13 cellular contexts compared by ENCODE assay signal in the genomic region with DNA sequence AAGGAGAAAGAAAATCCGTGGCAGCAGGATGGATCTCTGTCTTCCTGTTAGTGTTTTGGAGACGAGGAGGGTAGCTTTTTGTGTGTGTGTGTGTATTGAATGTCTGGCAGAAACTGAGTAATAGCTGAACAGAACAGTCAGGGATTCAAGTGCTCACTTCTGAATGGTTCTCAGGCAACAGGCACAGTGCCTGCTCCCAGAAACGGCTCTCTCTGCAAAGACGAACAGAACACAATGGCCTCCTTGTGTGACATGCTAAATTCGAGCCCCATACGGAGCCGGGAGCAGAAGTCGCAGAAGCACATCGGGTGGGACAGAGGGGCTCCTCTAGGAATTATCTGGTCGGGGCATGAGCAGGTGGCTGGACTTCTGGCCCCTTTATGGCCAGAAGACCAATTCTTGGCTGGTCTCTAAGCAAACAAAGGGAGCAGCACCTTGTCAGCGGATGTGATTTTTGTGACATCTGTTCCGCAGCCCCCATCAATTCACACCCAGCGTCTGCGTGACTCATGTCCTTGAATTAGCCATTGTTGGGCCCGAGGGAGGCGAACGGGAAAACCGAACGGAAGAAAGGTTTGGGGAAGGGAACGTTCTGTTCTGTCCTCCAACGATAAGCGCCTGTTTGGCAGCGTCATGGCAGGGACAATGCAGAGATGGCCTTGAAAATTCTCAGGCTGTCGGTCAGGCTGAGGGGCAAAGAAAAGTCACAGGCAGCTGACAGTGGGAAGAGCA. TPM values are rescaled to one million over a fixed set of nuclear protein-coding genes. Genes with fewer than 3 reads are reported as not detected.
DNase-seq lines count a peak whose midpoint lies in the region; ATAC-seq and TF ChIP-seq lines count a peak whose summit lies in the region.
"Had no signal": no experiment of that assay in that cellular context is flagged by ENCODE, and none has a peak within 500 bp of the region (broad histone marks: within the 10 kb centered on the region; RNA-seq: fewer than 3 reads in every experiment).

No MANE protein-coding gene starts in this region.

- intact Hi-C loops in testis (cut with DNase I; ENCODE audit: low total_unique reads), result no loop called here

- TF ChIP-seq POLR2A in testis (IDR thresholded peaks at IDR 0.05), result no peak

- H3K4me3 ChIP-seq in cardiac fibroblast (replicated peaks in 1 of 2; ENCODE audit: low read depth in 2 of 2, low read length in 2 of 2), result no peak overlapping the region
- H3K4me3 ChIP-seq in testis, result no peak overlapping the region
- H3K4me3 ChIP-seq: A549, Peyer's patch had no signal

- WGBS in testis, 2 donors, result 26 to 36% methylated on average over 24 of the region's 24 CpGs

- peak overlapping the region; percentile 81 to 88 for H3K27ac ChIP-seq in testis
- H3K27ac ChIP-seq: A549, Peyer's patch had no signal

- ATAC-seq in HG03159 (IDR thresholded peaks at IDR 0.05; ENCODE audit: unreplicated experiment), result no peak
- no peak for ATAC-seq in GM19023 (IDR thresholded peaks at IDR 0.05; ENCODE audit: unreplicated experiment)
- ATAC-seq: A549; stimulated activated naive CD8-positive, alpha-beta T cell treated with anti-CD3 and anti-CD28 coated beads, Interleukin-15, amount 100 ng/mL, for 72 hours had no signal

- DNase-seq in NCI-H2107 treated with DMSO at 0.1 percent for 48 hours (lab: John Stamatoyannopoulos, UW; ENCODE audit: unreplicated experiment), result peak; percentile 56
- no peak for DNase-seq in NCI-H2107 (lab: John Stamatoyannopoulos, UW)
- DNase-seq in cardiac fibroblast (ENCODE audit: low read depth in 2 of 2), result peak; percentile 21 to 27
- peak; percentile 72 for DNase-seq in medulla oblongata (ENCODE audit: extremely low spot score)
- peak; percentile 93 for DNase-seq in testis
- no peak for DNase-seq in ureter (ENCODE audit: low spot score)
- DNase-seq: activated B cell treated with CpG ODN at 0.5 μM for 24 hours; MV-4-11; Peyer's patch; stimulated activated naive CD8-positive, alpha-beta T cell treated with anti-CD3 and anti-CD28 coated beads, Interleukin-15, amount 100 ng/mL, for 72 hours had no signal

- H3K36me3 ChIP-seq in testis (ENCODE audit: low read depth, missing control alignments), result no peaks in the 10 kb centered on the region
- H3K36me3 ChIP-seq: Peyer's patch had no signal

- H3K9me3 ChIP-seq in testis, result no peaks in the 10 kb centered on the region

- peaks cover 25% of the 10 kb centered on the region for H3K4me1 ChIP-seq in testis
- H3K4me1 ChIP-seq: A549, Peyer's patch had no signal

- TF ChIP-seq CTCF in cardiac fibroblast (IDR thresholded peaks at IDR 0.05; ENCODE audit: low read depth, low read length), result no peak
- no peak for TF ChIP-seq CTCF in testis (IDR thresholded peaks at IDR 0.05)

- H3K27me3 ChIP-seq in testis, result no peaks in the 10 kb centered on the region
- H3K27me3 ChIP-seq: Peyer's patch had no signal

RNA-seq across cellular contexts. Expression of gene NPTX2, which starts 47.3 kb away (rescaled TPM):
- 100 to 1,000 TPM; 136 to 139 TPM for total RNA-seq in testis
- polyA plus RNA-seq in testis (ENCODE audit: insufficient read depth, low read depth, low replicate concordance), result 77.3 TPM
- 12.5 TPM for total RNA-seq in ureter
- total RNA-seq: activated B cell treated with CpG ODN at 0.5 μM for 24 hours had no signal
- polyA plus RNA-seq: A549 had no signal

Comparison
In these comparisons a context has a peak if more than half of its experiments do, and no peak if none do; other contexts are left out.
1. DNase-seq: peak in NCI-H2107 treated with DMSO at 0.1 percent for 48 hours (single experiment), cardiac fibroblast (2 of 2), medulla oblongata (single experiment) and testis (single experiment); none in NCI-H2107 (single experiment) and ureter (single experiment).
2. RNA of gene NPTX2, which starts 47.3 kb away (total RNA-seq): 136 to 139 TPM in testis; 12.5 TPM in ureter (single experiment); every median in the first group is over 10 times any median in the second.